ENCODE assay signal across 11 cellular contexts in genomic region chr11:63998558-63999348, GRCh38. TPM values are rescaled to one million over a fixed set of nuclear protein-coding genes. Genes with fewer than 3 reads are reported as not detected.
DNase-seq lines count a peak whose midpoint lies in the region; ATAC-seq, FAIRE-seq and TF ChIP-seq lines count a peak whose summit lies in the region.
"Had no signal": no experiment of that assay in that cellular context is flagged by ENCODE, and none has a peak within 500 bp of the region (broad histone marks: within the 10 kb centered on the region; RNA-seq: fewer than 3 reads in every experiment).

No MANE protein-coding gene starts in this region.

- ATAC-seq in WTC11 (peak; percentile 52), thoracic aorta (ENCODE audit: insufficient number of reproducible peaks, low FRiP score, low read depth) (no peak), HG03565 (IDR thresholded peaks at IDR 0.05; ENCODE audit: unreplicated experiment) (no peak)

- H3K27me3 Mint-ChIP-seq in activated T-cell treated with anti-CD3 and anti-CD28 coated beads, Interleukin-2, amount 50 U/mL, for 24 hours: peaks cover 7% of the 10 kb centered on the region
- H3K27me3 Mint-ChIP-seq in WTC11 (ENCODE audit: low read depth) (peaks cover 28% of the 10 kb centered on the region), immature natural killer cell (ENCODE audit: low read depth in 3 of 3) (peaks cover 3 to 12% (median 4%) of the 10 kb centered on the region in 3 donors)

- H3K27me3 ChIP-seq in thoracic aorta (replicated peaks; ENCODE audit: insufficient read depth) (no peaks in the 10 kb centered on the region), small intestine (ENCODE audit: control insufficient read depth in 2 of 2, insufficient read depth in 2 of 2, low read length in 2 of 2) (no peaks in the 10 kb centered on the region)
- H3K27me3 ChIP-seq: tibial nerve had no signal

- H3K4me1 Mint-ChIP-seq in activated T-cell treated with anti-CD3 and anti-CD28 coated beads, Interleukin-2, amount 50 U/mL, for 24 hours (ENCODE audit: low read depth): peaks cover 10% of the 10 kb centered on the region
- H3K4me1 Mint-ChIP-seq in WTC11 (peaks cover 9% of the 10 kb centered on the region), immature natural killer cell (peaks cover 0 to 15% of the 10 kb centered on the region in 2 donors)

- 72 to 78% (median 75%) methylated on average over 46 to 54 of the region's 54 CpGs for WGBS in small intestine, 3 donors

- peaks cover 46% of the 10 kb centered on the region for H3K36me3 Mint-ChIP-seq in activated T-cell treated with anti-CD3 and anti-CD28 coated beads, Interleukin-2, amount 50 U/mL, for 24 hours (ENCODE audit: low read depth)
- H3K36me3 Mint-ChIP-seq in WTC11: peaks cover 19% of the 10 kb centered on the region
- H3K36me3 Mint-ChIP-seq in immature natural killer cell: peaks cover 3 to 19% (median 12%) of the 10 kb centered on the region in 3 donors

- H3K27ac ChIP-seq in thoracic aorta: no peak overlapping the region
- H3K27ac ChIP-seq in small intestine (ENCODE audit: low read depth in 1 of 2, low read length in 1 of 2): no peak overlapping the region
- H3K27ac ChIP-seq: left lung, tibial nerve had no signal

- peak; percentile 18 for DNase-seq in activated T-cell treated with anti-CD3 and anti-CD28 coated beads for 48 hours (ENCODE audit: low read depth)
- DNase-seq in activated T-cell treated with anti-CD3 and anti-CD28 coated beads, Interleukin-2, amount 50 U/mL, for 24 hours: no peak
- peak; percentile 70 for DNase-seq in WTC11 (ENCODE audit: low spot score)
- DNase-seq in immature natural killer cell: no peak
- DNase-seq in thoracic aorta (ENCODE audit: low spot score): no peak
- DNase-seq in HT-29 (ENCODE audit: low spot score): no peak
- DNase-seq in small intestine: no peak
- DNase-seq: AML-193 had no signal

- CTCF ChIA-PET in WTC11 (lab: Charles Lee): interaction anchor here (0.7 to 5.4 kb wide), 38 partner anchors 8 to 1075 kb away, joined by 3 to 75 read pairs (median 4); partner anchors contain the start of genes FLRT1, MARK2, PRDX5 and TRMT112

- H3K4me3 ChIP-seq in thoracic aorta (peak overlapping the region; percentile 70), small intestine (ENCODE audit: low read depth in 1 of 2, low read length in 2 of 2) (peak overlapping the region in 1 of 2 donors; percentile 15)

- H3K9me3 ChIP-seq in thoracic aorta (no peaks in the 10 kb centered on the region), small intestine (ENCODE audit: control insufficient read depth, low read depth) (no peaks in the 10 kb centered on the region)
- H3K9me3 ChIP-seq: left lung, tibial nerve had no signal

- no peaks in the 10 kb centered on the region for H3K9me3 Mint-ChIP-seq in activated T-cell treated with anti-CD3 and anti-CD28 coated beads, Interleukin-2, amount 50 U/mL, for 24 hours
- no peaks in the 10 kb centered on the region for H3K9me3 Mint-ChIP-seq in WTC11
- no peaks in the 10 kb centered on the region for H3K9me3 Mint-ChIP-seq in immature natural killer cell

- no peak overlapping the region for H3K4me3 Mint-ChIP-seq in activated T-cell treated with anti-CD3 and anti-CD28 coated beads, Interleukin-2, amount 50 U/mL, for 24 hours
- H3K4me3 Mint-ChIP-seq in WTC11: peak overlapping the region; percentile 64
- H3K4me3 Mint-ChIP-seq in immature natural killer cell: peak overlapping the region in 3 of 5 donors; percentile 38 to 54 (median 49)

- POLR2A ChIA-PET in WTC11 (lab: Charles Lee): interaction anchor here (1.0 to 1.7 kb wide), 3 partner anchors 18 to 79 kb away, joined by 3 to 4 read pairs (median 4); no protein-coding TSS in a partner anchor

- H3K27ac Mint-ChIP-seq in activated T-cell treated with anti-CD3 and anti-CD28 coated beads, Interleukin-2, amount 50 U/mL, for 24 hours: no peak overlapping the region
- peak overlapping the region; percentile 76; the same call in 1 of the 2 replicates for H3K27ac Mint-ChIP-seq in WTC11
- H3K27ac Mint-ChIP-seq in immature natural killer cell: no peak overlapping the region

- H3K4me1 ChIP-seq in thoracic aorta (ENCODE audit: control insufficient read depth in 1 of 2, low read depth in 2 of 2) (peaks cover 12 to 23% of the 10 kb centered on the region in 2 donors), small intestine (ENCODE audit: control insufficient read depth in 2 of 2, insufficient read depth in 1 of 2, low read depth in 1 of 2, low read length in 1 of 2) (peaks cover 0 to 6% of the 10 kb centered on the region in 2 donors)

- peaks cover 15% of the 10 kb centered on the region for H3K36me3 ChIP-seq in thoracic aorta
- peaks cover 6 to 7% of the 10 kb centered on the region in 2 donors for H3K36me3 ChIP-seq in small intestine (ENCODE audit: control insufficient read depth in 2 of 2, insufficient read depth in 2 of 2, low read length in 2 of 2)

- TF ChIP-seq CTCF in WTC11 (IDR thresholded peaks at IDR 0.05): no peak
- TF ChIP-seq CTCF in thoracic aorta (IDR thresholded peaks at IDR 0.05): no peak

- FAIRE-seq in small intestine (lab: Jason Lieb, UNC): no peak

TF ChIP-seq in WTC11, 78 proteins besides CTCF, POLR2A, EP300 and RAD21 (continues in another document):
- TF ChIP-seq ATF1 (CRISPR knock-in tag; IDR thresholded peaks at IDR 0.05): peak; percentile 44; the same call in 1 of the 2 replicates
- no peak for TF ChIP-seq CREB1 (CRISPR knock-in tag; IDR thresholded peaks at IDR 0.05)
- no peak for TF ChIP-seq TEAD1 (CRISPR knock-in tag; IDR thresholded peaks at IDR 0.05)
- no peak for TF ChIP-seq ATF2 (CRISPR knock-in tag; IDR thresholded peaks at IDR 0.05; ENCODE audit: borderline replicate concordance, low read depth)
- TF ChIP-seq HMGA2 (CRISPR knock-in tag; IDR thresholded peaks at IDR 0.05): no peak
- TF ChIP-seq KAT7 (CRISPR knock-in tag; IDR thresholded peaks at IDR 0.05; ENCODE audit: borderline replicate concordance): no peak
- TF ChIP-seq ZNF423 (CRISPR knock-in tag; IDR thresholded peaks at IDR 0.05): no peak
- TF ChIP-seq, protein P1, sequence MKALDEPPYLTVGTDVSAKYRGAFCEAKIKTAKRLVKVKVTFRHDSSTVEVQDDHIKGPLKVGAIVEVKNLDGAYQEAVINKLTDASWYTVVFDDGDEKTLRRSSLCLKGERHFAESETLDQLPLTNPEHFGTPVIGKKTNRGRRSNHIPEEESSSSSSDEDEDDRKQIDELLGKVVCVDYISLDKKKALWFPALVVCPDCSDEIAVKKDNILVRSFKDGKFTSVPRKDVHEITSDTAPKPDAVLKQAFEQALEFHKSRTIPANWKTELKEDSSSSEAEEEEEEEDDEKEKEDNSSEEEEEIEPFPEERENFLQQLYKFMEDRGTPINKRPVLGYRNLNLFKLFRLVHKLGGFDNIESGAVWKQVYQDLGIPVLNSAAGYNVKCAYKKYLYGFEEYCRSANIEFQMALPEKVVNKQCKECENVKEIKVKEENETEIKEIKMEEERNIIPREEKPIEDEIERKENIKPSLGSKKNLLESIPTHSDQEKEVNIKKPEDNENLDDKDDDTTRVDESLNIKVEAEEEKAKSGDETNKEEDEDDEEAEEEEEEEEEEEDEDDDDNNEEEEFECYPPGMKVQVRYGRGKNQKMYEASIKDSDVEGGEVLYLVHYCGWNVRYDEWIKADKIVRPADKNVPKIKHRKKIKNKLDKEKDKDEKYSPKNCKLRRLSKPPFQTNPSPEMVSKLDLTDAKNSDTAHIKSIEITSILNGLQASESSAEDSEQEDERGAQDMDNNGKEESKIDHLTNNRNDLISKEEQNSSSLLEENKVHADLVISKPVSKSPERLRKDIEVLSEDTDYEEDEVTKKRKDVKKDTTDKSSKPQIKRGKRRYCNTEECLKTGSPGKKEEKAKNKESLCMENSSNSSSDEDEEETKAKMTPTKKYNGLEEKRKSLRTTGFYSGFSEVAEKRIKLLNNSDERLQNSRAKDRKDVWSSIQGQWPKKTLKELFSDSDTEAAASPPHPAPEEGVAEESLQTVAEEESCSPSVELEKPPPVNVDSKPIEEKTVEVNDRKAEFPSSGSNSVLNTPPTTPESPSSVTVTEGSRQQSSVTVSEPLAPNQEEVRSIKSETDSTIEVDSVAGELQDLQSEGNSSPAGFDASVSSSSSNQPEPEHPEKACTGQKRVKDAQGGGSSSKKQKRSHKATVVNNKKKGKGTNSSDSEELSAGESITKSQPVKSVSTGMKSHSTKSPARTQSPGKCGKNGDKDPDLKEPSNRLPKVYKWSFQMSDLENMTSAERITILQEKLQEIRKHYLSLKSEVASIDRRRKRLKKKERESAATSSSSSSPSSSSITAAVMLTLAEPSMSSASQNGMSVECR (CRISPR knock-in tag; IDR thresholded peaks at IDR 0.05; ENCODE audit: borderline replicate concordance): no peak
- no peak; the same call in 1 of the 2 replicates for TF ChIP-seq NFE2L1 (CRISPR knock-in tag; IDR thresholded peaks at IDR 0.05)

RNA-seq across cellular contexts. Expression of gene OTUB1, which starts 12.5 kb away (rescaled TPM):
- total RNA-seq in WTC11 (2021) (94.3 to 112 TPM (median 99.3 TPM) in 3 replicates), thoracic aorta (10 to 100 TPM; 37.7 to 85.6 TPM)
- polyA plus RNA-seq in immature natural killer cell (100 to 1,000 TPM; 143 to 204 (median 164) TPM), small intestine (10 to 100 TPM; 76.0 to 93.5 (median 80.2) TPM)
- total RNA-seq in HT-29 (2014; rRNA removed; shearing (Covaris generic)): 131 and 140 TPM in 2 replicates

RNA-seq across cellular contexts. Expression of gene COX8A, which starts 24.3 kb away (rescaled TPM):
- total RNA-seq in WTC11 (2021) (518 to 587 TPM (median 554 TPM) in 3 replicates), thoracic aorta (100 to 1,000 TPM; 178 to 469 TPM)
- polyA plus RNA-seq in immature natural killer cell (100 to 1,000 TPM; 506 to 686 (median 534) TPM), small intestine (1,000 to 10,000 TPM; 1,384 to 1,570 (median 1,395) TPM)
- 1,404 and 1,625 TPM in 2 replicates for total RNA-seq in HT-29 (2014; rRNA removed; shearing (Covaris generic))

RNA-seq across cellular contexts. Expression of gene FLRT1, which starts 37.0 kb away (rescaled TPM):
- total RNA-seq in WTC11 (2021) (0.14 to 0.20 TPM (median 0.16 TPM) in 3 replicates), thoracic aorta (under 1 TPM in 1 of 2 donors, not detected in 1; 0.41 TPM)
- polyA plus RNA-seq in immature natural killer cell (not detected), small intestine (under 1 TPM in 1 of 3 donors, not detected in 2; 0.43 TPM)
- 0.15 TPM in 1 of 2 replicates, not detected in the other for total RNA-seq in HT-29 (2014; rRNA removed; shearing (Covaris generic))

RNA-seq across cellular contexts. Expression of gene NAA40, which starts 60.0 kb away (rescaled TPM):
- total RNA-seq in WTC11 (2021): 31.1 to 32.7 TPM (median 31.8 TPM) in 3 replicates
- polyA plus RNA-seq in immature natural killer cell: 10 to 100 TPM; 17.9 to 32.3 (median 18.0) TPM
- 10 to 100 TPM; 15.5 to 20.6 TPM for total RNA-seq in thoracic aorta
- 14.9 and 20.0 TPM in 2 replicates for total RNA-seq in HT-29 (2014; rRNA removed; shearing (Covaris generic))
- 10 to 100 TPM; 13.1 to 36.2 (median 16.5) TPM for polyA plus RNA-seq in small intestine

Comparison
In these comparisons a context has a peak if more than half of its experiments do, and no peak if none do; other contexts are left out.
1. DNase-seq: peak in activated T-cell treated with anti-CD3 and anti-CD28 coated beads for 48 hours (single experiment) and WTC11 (single experiment); none in activated T-cell treated with anti-CD3 and anti-CD28 coated beads, Interleukin-2, amount 50 U/mL, for 24 hours (single experiment), immature natural killer cell (0 of 3), thoracic aorta (single experiment), HT-29 (single experiment) and small intestine (single experiment).